ENCODE assay signal across 12 cellular contexts in the genomic region with DNA sequence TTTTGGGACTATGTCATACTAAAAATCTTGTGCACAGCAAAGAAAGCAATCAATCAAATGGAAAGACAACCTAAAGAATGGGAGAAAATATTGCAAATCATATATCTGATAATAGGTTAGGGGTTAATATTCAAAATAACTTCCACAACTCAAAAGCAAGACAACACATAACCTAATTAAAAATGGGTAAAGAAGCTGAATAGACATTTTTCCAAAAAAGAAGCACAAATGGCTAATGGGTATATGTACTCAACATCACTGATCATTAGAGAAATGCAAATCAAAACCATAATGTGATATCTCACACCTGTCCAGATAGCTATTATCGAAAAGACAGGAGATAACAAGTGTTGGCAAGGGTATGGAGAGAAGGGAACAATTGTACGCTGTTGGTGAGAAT. TPM values are rescaled to one million over a fixed set of nuclear protein-coding genes. Genes with fewer than 3 reads are reported as not detected.
"Had no signal": no experiment of that assay in that cellular context is flagged by ENCODE, and none has a peak within 500 bp of the region (broad histone marks: within the 10 kb centered on the region; RNA-seq: fewer than 3 reads in every experiment).

No MANE protein-coding gene starts in this region.

- H3K36me3 ChIP-seq: HAP-1 had no signal

- H2AFZ ChIP-seq: GM23248 had no signal

- H3K27ac ChIP-seq: GM23248, KMS-11 had no signal

- H3K9ac ChIP-seq: GM23248, KMS-11 had no signal

- H3K4me3 ChIP-seq: GM23248, HAP-1 had no signal

- H3K4me1 ChIP-seq: HAP-1 had no signal

- DNase-seq: GM23248, GOT3, H7, HFFc6, IMR-90, Karpas-422, KBM-7 had no signal

- H3K9me3 ChIP-seq: HAP-1 had no signal

- ATAC-seq: HCT116 had no signal

- H3K4me2 ChIP-seq: KMS-11 had no signal

RNA-seq across cellular contexts. Expression of a gene that starts 53.0 kb away (rescaled TPM):
- total RNA-seq: GM23248, HFFc6, IMR-90 had no signal

RNA-seq across cellular contexts. Expression of a gene that starts 58.0 kb away (rescaled TPM):
- total RNA-seq: GM23248, H4, H7, HFFc6, HT-29, IMR-90 had no signal
- polyA plus RNA-seq: GM23248, IMR-90 had no signal
